ENCODE assay signal across 8 cellular contexts in genomic region chr7:24477807-24478655, GRCh38.
DNase-seq lines count a peak whose midpoint lies in the region; ATAC-seq and TF ChIP-seq lines count a peak whose summit lies in the region.

No MANE protein-coding gene starts in this region.

- H3K27me3 ChIP-seq in Caco-2 (replicated peaks; ENCODE audit: control insufficient read depth, insufficient read depth, low read length) = no peaks in the 10 kb centered on the region
- no peaks in the 10 kb centered on the region for H3K27me3 ChIP-seq in CD8-positive, alpha-beta memory T cell (ENCODE audit: insufficient read depth, low read length, poor library complexity, severe bottlenecking)

- no peaks in the 10 kb centered on the region for H3K36me3 ChIP-seq in Caco-2 (ENCODE audit: control insufficient read depth, insufficient read depth, low read length)
- H3K36me3 ChIP-seq in CD8-positive, alpha-beta memory T cell (ENCODE audit: insufficient read depth, low read length) = no peaks in the 10 kb centered on the region

- CTCF ChIA-PET in Caco-2 (lab: Charles Lee) = no interaction called here
- CTCF ChIA-PET in CD8-positive, alpha-beta memory T cell (lab: Charles Lee) = no interaction called here
- CTCF ChIA-PET in activated CD8-positive, alpha-beta T cell treated with anti-CD3 and anti-CD28 coated beads, Interleukin-2, amount 10 ng/mL, durations not matched to agents 7 days and 5 days (lab: Charles Lee) = interaction anchor here (0.8 kb wide), 1 partner anchor 188 kb away, joined by 3 read pairs; no protein-coding TSS in a partner anchor

- no peaks in the 10 kb centered on the region for H3K36me3 Mint-ChIP-seq in Caco-2 (ENCODE audit: insufficient read depth, unreplicated experiment)
- no peaks in the 10 kb centered on the region for H3K36me3 Mint-ChIP-seq in CD8-positive, alpha-beta memory T cell
- no peaks in the 10 kb centered on the region for H3K36me3 Mint-ChIP-seq in activated CD8-positive, alpha-beta T cell treated with anti-CD3 and anti-CD28 coated beads, Interleukin-2, amount 10 ng/mL, durations not matched to agents 7 days and 5 days (ENCODE audit: low read depth)

- TF ChIP-seq CTCF in Caco-2 (IDR thresholded peaks at IDR 0.05; ENCODE audit: insufficient read depth in 1 of 2, low read depth in 1 of 2, low read length in 1 of 2, severe bottlenecking in 1 of 2, unreplicated experiment in 1 of 2) = no peak
- TF ChIP-seq CTCF in choroid plexus epithelial cell (conservative IDR thresholded peaks at IDR 0.05; ENCODE audit: low read depth, low read length) = no peak

- no peaks in the 10 kb centered on the region for H3K9me3 ChIP-seq in Caco-2
- no peaks in the 10 kb centered on the region for H3K9me3 ChIP-seq in CD8-positive, alpha-beta memory T cell (ENCODE audit: low read length)

- no peak overlapping the region for H3K4me3 ChIP-seq in Caco-2 (ENCODE audit: low read depth, low read length)
- H3K4me3 ChIP-seq in choroid plexus epithelial cell (ENCODE audit: low read depth, low read length) = no peak overlapping the region
- no peak overlapping the region for H3K4me3 ChIP-seq in CD8-positive, alpha-beta memory T cell (ENCODE audit: low read length)

- peak overlapping the region; percentile 18 for H3K27ac Mint-ChIP-seq in Caco-2 (ENCODE audit: unreplicated experiment)
- no peak overlapping the region for H3K27ac Mint-ChIP-seq in CD8-positive, alpha-beta memory T cell
- H3K27ac Mint-ChIP-seq in stimulated activated naive CD8-positive, alpha-beta T cell treated with anti-CD3 and anti-CD28 coated beads, Interleukin-15, amount 100 ng/mL, for 72 hours = no peak overlapping the region
- no peak overlapping the region for H3K27ac Mint-ChIP-seq in activated CD8-positive, alpha-beta T cell treated with anti-CD3 and anti-CD28 coated beads, Interleukin-2, amount 10 ng/mL, durations not matched to agents 7 days and 5 days

- H3K27ac ChIP-seq in CD8-positive, alpha-beta memory T cell (ENCODE audit: low read depth, low read length) = no peak overlapping the region

- no peak overlapping the region for H3K4me3 Mint-ChIP-seq in Caco-2 (ENCODE audit: unreplicated experiment)
- H3K4me3 Mint-ChIP-seq in CD8-positive, alpha-beta memory T cell = no peak overlapping the region
- H3K4me3 Mint-ChIP-seq in stimulated activated naive CD8-positive, alpha-beta T cell treated with anti-CD3 and anti-CD28 coated beads, Interleukin-15, amount 100 ng/mL, for 72 hours = no peak overlapping the region
- H3K4me3 Mint-ChIP-seq in activated CD8-positive, alpha-beta T cell treated with anti-CD3 and anti-CD28 coated beads, Interleukin-2, amount 10 ng/mL, durations not matched to agents 7 days and 5 days = no peak overlapping the region

- no peak for ATAC-seq in GM18907 (IDR thresholded peaks at IDR 0.05; ENCODE audit: unreplicated experiment)
- no peak for ATAC-seq in stimulated activated naive CD8-positive, alpha-beta T cell treated with anti-CD3 and anti-CD28 coated beads, Interleukin-15, amount 100 ng/mL, for 72 hours
- ATAC-seq in activated CD8-positive, alpha-beta T cell treated with anti-CD3 and anti-CD28 coated beads, Interleukin-2, amount 10 ng/mL, durations not matched to agents 7 days and 5 days = no peak

- intact Hi-C loops in Caco-2 (cut with micrococcal nuclease; ENCODE audit: unreplicated experiment) = no loop called here

- BruUV-seq in Caco-2 (replicated peaks; lab: Mats Ljungman, UMichigan) = no TSS peak

- H3K4me1 ChIP-seq in Caco-2 = peaks cover 31% of the 10 kb centered on the region
- no peaks in the 10 kb centered on the region for H3K4me1 ChIP-seq in CD8-positive, alpha-beta memory T cell (ENCODE audit: insufficient read depth, low read length)

- POLR2A ChIA-PET in Caco-2 (lab: Charles Lee) = interaction anchor here (0.6 kb wide), 1 partner anchor 92 kb away, joined by 5 read pairs; no protein-coding TSS in a partner anchor
- POLR2A ChIA-PET in CD8-positive, alpha-beta memory T cell (lab: Charles Lee) = no interaction called here
- POLR2A ChIA-PET in activated CD8-positive, alpha-beta T cell treated with anti-CD3 and anti-CD28 coated beads, Interleukin-2, amount 10 ng/mL, durations not matched to agents 7 days and 5 days (lab: Charles Lee) = no interaction called here

- H3K4me1 Mint-ChIP-seq in Caco-2 (ENCODE audit: low read depth, unreplicated experiment) = peaks cover 12% of the 10 kb centered on the region
- no peaks in the 10 kb centered on the region for H3K4me1 Mint-ChIP-seq in CD8-positive, alpha-beta memory T cell
- H3K4me1 Mint-ChIP-seq in stimulated activated naive CD8-positive, alpha-beta T cell treated with anti-CD3 and anti-CD28 coated beads, Interleukin-15, amount 100 ng/mL, for 72 hours = no peaks in the 10 kb centered on the region
- H3K4me1 Mint-ChIP-seq in activated CD8-positive, alpha-beta T cell treated with anti-CD3 and anti-CD28 coated beads, Interleukin-2, amount 10 ng/mL, durations not matched to agents 7 days and 5 days (ENCODE audit: low read depth) = no peaks in the 10 kb centered on the region

- no peaks in the 10 kb centered on the region for H3K27me3 Mint-ChIP-seq in Caco-2 (ENCODE audit: insufficient read depth, unreplicated experiment)
- peaks cover 9 to 24% of the 10 kb centered on the region in 2 donors for H3K27me3 Mint-ChIP-seq in CD8-positive, alpha-beta memory T cell
- peaks cover 20% of the 10 kb centered on the region for H3K27me3 Mint-ChIP-seq in stimulated activated naive CD8-positive, alpha-beta T cell treated with anti-CD3 and anti-CD28 coated beads, Interleukin-15, amount 100 ng/mL, for 72 hours
- peaks cover 15% of the 10 kb centered on the region for H3K27me3 Mint-ChIP-seq in activated CD8-positive, alpha-beta T cell treated with anti-CD3 and anti-CD28 coated beads, Interleukin-2, amount 10 ng/mL, durations not matched to agents 7 days and 5 days (ENCODE audit: low read depth)

- DNase-seq in Caco-2 = peak; percentile 40 to 67
- peak; percentile 20 for DNase-seq in NCI-H1092 (lab: John Stamatoyannopoulos, UW)
- DNase-seq in choroid plexus epithelial cell (ENCODE audit: low read depth) = peak; percentile 95
- DNase-seq in mucosa of gallbladder (ENCODE audit: low spot score) = peak; percentile 54
- no peak for DNase-seq in CD8-positive, alpha-beta memory T cell
- no peak for DNase-seq in stimulated activated naive CD8-positive, alpha-beta T cell treated with anti-CD3 and anti-CD28 coated beads, Interleukin-15, amount 100 ng/mL, for 72 hours
- no peak for DNase-seq in activated CD8-positive, alpha-beta T cell treated with anti-CD3 and anti-CD28 coated beads, Interleukin-2, amount 10 ng/mL, durations not matched to agents 7 days and 5 days

- H3K9me3 Mint-ChIP-seq in Caco-2 (ENCODE audit: unreplicated experiment) = no peaks in the 10 kb centered on the region
- H3K9me3 Mint-ChIP-seq in CD8-positive, alpha-beta memory T cell = no peaks in the 10 kb centered on the region
- no peaks in the 10 kb centered on the region for H3K9me3 Mint-ChIP-seq in stimulated activated naive CD8-positive, alpha-beta T cell treated with anti-CD3 and anti-CD28 coated beads, Interleukin-15, amount 100 ng/mL, for 72 hours
- no peaks in the 10 kb centered on the region for H3K9me3 Mint-ChIP-seq in activated CD8-positive, alpha-beta T cell treated with anti-CD3 and anti-CD28 coated beads, Interleukin-2, amount 10 ng/mL, durations not matched to agents 7 days and 5 days (ENCODE audit: insufficient read depth)

Comparison
In these comparisons a context has a peak if more than half of its experiments do, and no peak if none do; other contexts are left out.
1. DNase-seq: peak in Caco-2 (2 of 2), NCI-H1092 (single experiment), choroid plexus epithelial cell (single experiment) and mucosa of gallbladder (single experiment); none in CD8-positive, alpha-beta memory T cell (0 of 5), stimulated activated naive CD8-positive, alpha-beta T cell treated with anti-CD3 and anti-CD28 coated beads, Interleukin-15, amount 100 ng/mL, for 72 hours (0 of 2) and activated CD8-positive, alpha-beta T cell treated with anti-CD3 and anti-CD28 coated beads, Interleukin-2, amount 10 ng/mL, durations not matched to agents 7 days and 5 days (single experiment).